Comparison of ENCODE assay signal across 25 cellular contexts in the genomic region with DNA sequence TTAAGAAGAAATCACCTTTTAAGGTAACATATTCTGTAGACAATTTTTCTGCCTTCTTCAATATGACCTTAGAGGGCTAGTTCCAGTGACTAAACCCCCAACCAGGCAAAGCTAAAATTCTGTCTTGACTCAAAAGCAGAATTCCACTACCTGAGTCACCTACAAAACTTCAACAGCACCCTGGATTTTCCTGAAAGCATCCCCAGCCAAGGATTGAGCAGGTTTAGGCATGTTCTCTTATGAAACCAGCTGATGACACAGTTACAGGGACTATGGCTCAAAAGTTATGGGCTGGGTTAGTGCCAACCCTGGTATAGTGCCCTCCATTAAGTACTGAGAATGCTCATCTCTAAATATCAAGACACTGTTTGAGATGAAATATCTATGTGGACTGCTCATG. TPM values are rescaled to one million over a fixed set of nuclear protein-coding genes. Genes with fewer than 3 reads are reported as not detected.
DNase-seq lines count a peak whose midpoint lies in the region; ATAC-seq and TF ChIP-seq lines count a peak whose summit lies in the region.
"Had no signal": no experiment of that assay in that cellular context is flagged by ENCODE, and none has a peak within 500 bp of the region (broad histone marks: within the 10 kb centered on the region; RNA-seq: fewer than 3 reads in every experiment).

No MANE protein-coding gene starts in this region.

- no peak for TF ChIP-seq CTCF in activated CD8-positive, alpha-beta T cell treated with anti-CD3 and anti-CD28 coated beads for 36 hours (IDR thresholded peaks at IDR 0.05)
- TF ChIP-seq CTCF in mammary epithelial cell (conservative IDR thresholded peaks at IDR 0.05 in 1 of 2, IDR thresholded peaks at IDR 0.05 in 1 of 2; ENCODE audit: extremely low read depth in 1 of 2, insufficient read depth in 1 of 2, low read depth in 1 of 2, low read length in 2 of 2) (no peak), esophagus muscularis mucosa (IDR thresholded peaks at IDR 0.05) (no peak)

- POLR2A ChIA-PET in activated CD8-positive, alpha-beta T cell treated with anti-CD3 and anti-CD28 coated beads for 36 hours (lab: Charles Lee): interaction anchor here (1.0 to 1.5 kb wide), 3 partner anchors 11 to 54 kb away, joined by 3 to 6 read pairs (median 4); partner anchors contain the start of gene TNFAIP3
- POLR2A ChIA-PET in activated CD8-positive, alpha-beta T cell treated with anti-CD3 and anti-CD28 coated beads, Interleukin-2, amount 10 ng/mL, durations not matched to agents 7 days and 5 days (lab: Charles Lee): no interaction called here

- H3K9me3 Mint-ChIP-seq in activated CD8-positive, alpha-beta T cell treated with anti-CD3 and anti-CD28 coated beads for 36 hours: no peaks in the 10 kb centered on the region
- no peaks in the 10 kb centered on the region for H3K9me3 Mint-ChIP-seq in activated CD8-positive, alpha-beta T cell treated with anti-CD3 and anti-CD28 coated beads, Interleukin-2, amount 10 ng/mL, durations not matched to agents 7 days and 5 days (ENCODE audit: insufficient read depth)
- H3K9me3 Mint-ChIP-seq: GM23338 had no signal

- dilution Hi-C loops in mammary epithelial cell (cut with HindIII; ENCODE audit: low sequenced_read_pairs): loop anchor here (5.0 kb wide), 1 partner anchor 59 kb away; no protein-coding TSS in a partner anchor

- intact Hi-C loops in activated CD8-positive, alpha-beta T cell treated with anti-CD3 and anti-CD28 coated beads for 36 hours (cut with micrococcal nuclease): loop anchor here (1.0 kb wide), 1 partner anchor 10 kb away; no protein-coding TSS in a partner anchor
- intact Hi-C loops in mammary epithelial cell (cut with micrococcal nuclease) (loop anchor here (1.0 to 2.0 kb wide), 3 partner anchors 17 to 54 kb away; partner anchors contain the start of gene TNFAIP3), esophagus muscularis mucosa (cut with DNase I) (no loop called here)

- H3K23ac ChIP-seq in trophoblast cell (ENCODE audit: low read length): no peak overlapping the region

- no peak overlapping the region for H3K4me3 ChIP-seq in mammary epithelial cell (replicated peaks in 1 of 3; ENCODE audit: insufficient read depth in 1 of 3, low read depth in 2 of 3, low read length in 3 of 3)
- H3K4me3 ChIP-seq in trophoblast cell (ENCODE audit: low read depth, low read length): no peak overlapping the region
- H3K4me3 ChIP-seq in esophagus muscularis mucosa: no peak overlapping the region
- H3K4me3 ChIP-seq: GM23338, lung, ovary, right lobe of liver, suprapubic skin had no signal

- H3K18ac ChIP-seq in trophoblast cell (ENCODE audit: low read length): no peak overlapping the region

- H3K79me2 ChIP-seq in mammary epithelial cell (ENCODE audit: insufficient read depth, low read length) (no peaks in the 10 kb centered on the region), trophoblast cell (ENCODE audit: control insufficient read depth, insufficient read depth, low read length, poor library complexity) (no peaks in the 10 kb centered on the region)

- no peak overlapping the region for H4K12ac ChIP-seq in trophoblast cell (ENCODE audit: low read depth, low read length)

- peak overlapping the region; percentile 93 for H3K27ac ChIP-seq in mammary epithelial cell (ENCODE audit: insufficient read depth, low read depth, low read length)
- H3K27ac ChIP-seq in trophoblast cell (ENCODE audit: low read depth, low read length): no peak overlapping the region
- H3K27ac ChIP-seq in esophagus muscularis mucosa (replicated peaks in 1 of 4): no peak overlapping the region
- H3K27ac ChIP-seq: ovary, right lobe of liver, suprapubic skin had no signal

- no peak overlapping the region for H3K4me3 Mint-ChIP-seq in activated CD8-positive, alpha-beta T cell treated with anti-CD3 and anti-CD28 coated beads for 36 hours
- no peak overlapping the region for H3K4me3 Mint-ChIP-seq in activated CD8-positive, alpha-beta T cell treated with anti-CD3 and anti-CD28 coated beads, Interleukin-2, amount 10 ng/mL, durations not matched to agents 7 days and 5 days
- H3K4me3 Mint-ChIP-seq: CD14-positive monocyte, GM23338 had no signal

- H3K4me1 Mint-ChIP-seq in activated CD8-positive, alpha-beta T cell treated with anti-CD3 and anti-CD28 coated beads for 36 hours (ENCODE audit: low read depth): peaks cover 71% of the 10 kb centered on the region
- peaks cover 52% of the 10 kb centered on the region for H3K4me1 Mint-ChIP-seq in activated CD8-positive, alpha-beta T cell treated with anti-CD3 and anti-CD28 coated beads, Interleukin-2, amount 10 ng/mL, durations not matched to agents 7 days and 5 days (ENCODE audit: low read depth)
- H3K4me1 Mint-ChIP-seq: GM23338 had no signal

- H3K36me3 Mint-ChIP-seq in activated CD8-positive, alpha-beta T cell treated with anti-CD3 and anti-CD28 coated beads for 36 hours (ENCODE audit: low read depth): peaks cover 4% of the 10 kb centered on the region
- H3K36me3 Mint-ChIP-seq in activated CD8-positive, alpha-beta T cell treated with anti-CD3 and anti-CD28 coated beads, Interleukin-2, amount 10 ng/mL, durations not matched to agents 7 days and 5 days (ENCODE audit: low read depth): no peaks in the 10 kb centered on the region
- H3K36me3 Mint-ChIP-seq: CD14-positive monocyte had no signal

- H2BK12ac ChIP-seq in trophoblast cell (ENCODE audit: low read length): no peak overlapping the region

- H3K9me3 ChIP-seq in mammary epithelial cell (replicated peaks; ENCODE audit: insufficient read depth, low read length) (no peaks in the 10 kb centered on the region), trophoblast cell (ENCODE audit: insufficient read depth, low read depth, low read length) (no peaks in the 10 kb centered on the region), esophagus muscularis mucosa (no peaks in the 10 kb centered on the region)
- H3K9me3 ChIP-seq: ovary, right lobe of liver, suprapubic skin had no signal

- no peaks in the 10 kb centered on the region for H4K20me1 ChIP-seq in mammary epithelial cell (ENCODE audit: insufficient read depth, low read length)

- no peak overlapping the region for H2AK5ac ChIP-seq in trophoblast cell (ENCODE audit: low read length)

- peak; percentile 26 for DNase-seq in activated CD8-positive, alpha-beta T cell treated with anti-CD3 and anti-CD28 coated beads for 36 hours
- DNase-seq in activated CD8-positive, alpha-beta T cell treated with anti-CD3 and anti-CD28 coated beads, Interleukin-2, amount 10 ng/mL, durations not matched to agents 7 days and 5 days: no peak
- DNase-seq in HPDE6-E6E7 (ENCODE audit: extremely low spot score) (peak; percentile 84), mammary epithelial cell (peak; percentile 99), trophoblast cell (peak; percentile 54 to 69), esophagus muscularis mucosa (ENCODE audit: extremely low spot score) (no peak), C1 segment of cervical spinal cord (lab: John Stamatoyannopoulos, UW) (no peak), HUDEP-2 (lab: John Stamatoyannopoulos, UW; ENCODE audit: unreplicated experiment in 76 of 76) (no peak)
- DNase-seq: amniotic stem cell, dermis blood vessel endothelial cell, DMS153, foreskin melanocyte, GF-D8, hypothalamus, islet precursor cell, KBM-7, NCI-H2029 treated with DMSO at 0.1 percent for 48 hours, NCI-H510A treated with DMSO at 0.1 percent for 48 hours, ovary, right lobe of liver, T-helper 9 cell had no signal

- H4K91ac ChIP-seq in trophoblast cell (ENCODE audit: low read depth, low read length): no peak overlapping the region

- H3K9ac ChIP-seq in mammary epithelial cell (ENCODE audit: insufficient read depth, low read length) (no peak overlapping the region), trophoblast cell (ENCODE audit: low read length) (no peak overlapping the region)

- H2BK5ac ChIP-seq in trophoblast cell (ENCODE audit: low read depth, low read length, poor library complexity): no peak overlapping the region

- CTCF ChIA-PET in activated CD8-positive, alpha-beta T cell treated with anti-CD3 and anti-CD28 coated beads for 36 hours (lab: Charles Lee): interaction anchor here (1.0 to 6.4 kb wide), 3 partner anchors 13 to 152 kb away, joined by 3 to 66 read pairs (median 49); partner anchors contain the start of gene TNFAIP3
- CTCF ChIA-PET in activated CD8-positive, alpha-beta T cell treated with anti-CD3 and anti-CD28 coated beads, Interleukin-2, amount 10 ng/mL, durations not matched to agents 7 days and 5 days (lab: Charles Lee): interaction anchor here (1.4 to 6.5 kb wide), 5 partner anchors 10 to 105 kb away, joined by 4 to 88 read pairs (median 24); partner anchors contain the start of gene TNFAIP3
- CTCF ChIA-PET in mammary epithelial cell (lab: Charles Lee; ENCODE audit: low non-redundant PET): interaction anchor here (0.7 kb wide), 1 partner anchor 39 kb away, joined by 11 read pairs; no protein-coding TSS in a partner anchor

- peak overlapping the region; percentile 14 for H3K4me2 ChIP-seq in mammary epithelial cell (ENCODE audit: insufficient read depth, low read depth, low read length)
- no peak overlapping the region for H3K4me2 ChIP-seq in trophoblast cell (ENCODE audit: low read length)
- H3K4me2 ChIP-seq: GM23338 had no signal

- H3K14ac ChIP-seq in trophoblast cell (ENCODE audit: low read length): no peak overlapping the region

- no peak for TF ChIP-seq EP300 in esophagus muscularis mucosa (IDR thresholded peaks at IDR 0.05)

- H3K79me1 ChIP-seq in trophoblast cell (ENCODE audit: low read length): peaks cover 4% of the 10 kb centered on the region

- no peaks in the 10 kb centered on the region for H3K36me3 ChIP-seq in mammary epithelial cell (ENCODE audit: insufficient read depth, low read length)
- no peaks in the 10 kb centered on the region for H3K36me3 ChIP-seq in trophoblast cell (ENCODE audit: control insufficient read depth in 1 of 2, insufficient read depth in 2 of 2, low read length in 2 of 2)
- H3K36me3 ChIP-seq in esophagus muscularis mucosa: no peaks in the 10 kb centered on the region
- H3K36me3 ChIP-seq: ovary, right lobe of liver, suprapubic skin had no signal

- no peak overlapping the region for H4K8ac ChIP-seq in trophoblast cell (ENCODE audit: low read depth, low read length)

- H3K27me3 ChIP-seq in mammary epithelial cell (ENCODE audit: insufficient read depth, low read length): no peaks in the 10 kb centered on the region
- no peaks in the 10 kb centered on the region for H3K27me3 ChIP-seq in trophoblast cell (ENCODE audit: insufficient read depth, low read length)
- H3K27me3 ChIP-seq in esophagus muscularis mucosa: no peaks in the 10 kb centered on the region
- H3K27me3 ChIP-seq: ovary, right lobe of liver, suprapubic skin had no signal

- no peak overlapping the region for H2BK120ac ChIP-seq in trophoblast cell (ENCODE audit: insufficient read depth, low read length, poor library complexity)

- H3K4me1 ChIP-seq in mammary epithelial cell (ENCODE audit: insufficient read depth, low read length) (peaks cover 38% of the 10 kb centered on the region), trophoblast cell (ENCODE audit: control insufficient read depth in 1 of 2, insufficient read depth in 2 of 2, low read length in 2 of 2) (peaks cover 6 to 8% of the 10 kb centered on the region in 2 experiments), esophagus muscularis mucosa (peaks cover 0 to 45% (median 38%) of the 10 kb centered on the region in 4 donors)

- no peak for ATAC-seq in activated CD8-positive, alpha-beta T cell treated with anti-CD3 and anti-CD28 coated beads for 36 hours
- ATAC-seq in activated CD8-positive, alpha-beta T cell treated with anti-CD3 and anti-CD28 coated beads, Interleukin-2, amount 10 ng/mL, durations not matched to agents 7 days and 5 days: no peak
- ATAC-seq: GM23338, right lobe of liver had no signal

- no peak overlapping the region for H3K4ac ChIP-seq in trophoblast cell (ENCODE audit: low read depth, low read length)

- peak overlapping the region; percentile 68 for H3K27ac Mint-ChIP-seq in activated CD8-positive, alpha-beta T cell treated with anti-CD3 and anti-CD28 coated beads for 36 hours
- no peak overlapping the region for H3K27ac Mint-ChIP-seq in activated CD8-positive, alpha-beta T cell treated with anti-CD3 and anti-CD28 coated beads, Interleukin-2, amount 10 ng/mL, durations not matched to agents 7 days and 5 days
- H3K27ac Mint-ChIP-seq: GM23338 had no signal

- TF ChIP-seq POLR2A in esophagus muscularis mucosa (IDR thresholded peaks at IDR 0.05; ENCODE audit: low read depth): no peak

- in situ Hi-C loops in mammary epithelial cell (cut with MboI; ENCODE audit: low sequenced_read_pairs in 2 of 2): no loop called here

- no peaks in the 10 kb centered on the region for H3K27me3 Mint-ChIP-seq in activated CD8-positive, alpha-beta T cell treated with anti-CD3 and anti-CD28 coated beads for 36 hours
- no peaks in the 10 kb centered on the region for H3K27me3 Mint-ChIP-seq in activated CD8-positive, alpha-beta T cell treated with anti-CD3 and anti-CD28 coated beads, Interleukin-2, amount 10 ng/mL, durations not matched to agents 7 days and 5 days (ENCODE audit: low read depth)

- H2AFZ ChIP-seq in mammary epithelial cell (ENCODE audit: low read depth, low read length) (peak overlapping the region; percentile 36), trophoblast cell (ENCODE audit: insufficient read depth, low read length, poor library complexity) (no peak overlapping the region)
- H2AFZ ChIP-seq: GM23338 had no signal

- BruUV-seq in mammary epithelial cell (replicated peaks; lab: Mats Ljungman, UMichigan): no TSS peak

RNA-seq across cellular contexts. Expression of gene TNFAIP3, which starts 53.8 kb away (rescaled TPM):
- 100 to 1,000 TPM; 399 to 402 TPM for total RNA-seq in activated CD8-positive, alpha-beta T cell treated with anti-CD3 and anti-CD28 coated beads for 36 hours
- total RNA-seq in activated CD8-positive, alpha-beta T cell treated with anti-CD3 and anti-CD28 coated beads, Interleukin-2, amount 10 ng/mL, durations not matched to agents 7 days and 5 days: 10 to 100 TPM; 29.6 to 34.5 TPM
- 100 to 1,000 TPM in 1 of 2 donors, 1 to 10 TPM in 1; 5.2 to 117 TPM for total RNA-seq in mammary epithelial cell
- 12.2 TPM for polyA plus RNA-seq in mammary epithelial cell
- polyA minus RNA-seq in mammary epithelial cell: 14.5 TPM
- 59.7 and 64.7 TPM in 2 replicates for polyA plus RNA-seq in trophoblast cell (2013)
- 10 to 100 TPM; 21.0 to 54.3 (median 29.8) TPM for total RNA-seq in esophagus muscularis mucosa

Comparison
In these comparisons a context has a peak if more than half of its experiments do, and no peak if none do; other contexts are left out.
1. DNase-seq: peak in activated CD8-positive, alpha-beta T cell treated with anti-CD3 and anti-CD28 coated beads for 36 hours (single experiment), HPDE6-E6E7 (single experiment), mammary epithelial cell (single experiment) and trophoblast cell (2 of 2); none in activated CD8-positive, alpha-beta T cell treated with anti-CD3 and anti-CD28 coated beads, Interleukin-2, amount 10 ng/mL, durations not matched to agents 7 days and 5 days (single experiment), esophagus muscularis mucosa (single experiment), C1 segment of cervical spinal cord (0 of 14) and HUDEP-2 (0 of 76).